In genomic region chr3:98323425-98323824, GRCh38 we compare ENCODE assay signal across 19 cellular contexts. TPM values are rescaled to one million over a fixed set of nuclear protein-coding genes. Genes with fewer than 3 reads are reported as not detected.
DNase-seq lines count a peak whose midpoint lies in the region; ATAC-seq, FAIRE-seq and TF ChIP-seq lines count a peak whose summit lies in the region.
"Had no signal": no experiment of that assay in that cellular context is flagged by ENCODE, and none has a peak within 500 bp of the region (broad histone marks: within the 10 kb centered on the region; RNA-seq: fewer than 3 reads in every experiment).

No MANE protein-coding gene starts in this region.

- H4K20me1 ChIP-seq in GM23338 (replicated peaks; ENCODE audit: insufficient read depth) (peaks cover 9% of the 10 kb centered on the region; the same call in 1 of the 2 replicates), PC-9 (ENCODE audit: insufficient read depth) (no peaks in the 10 kb centered on the region)
- H4K20me1 ChIP-seq: BLaER1 had no signal

- peaks cover 44% of the 10 kb centered on the region for H3K4me1 Mint-ChIP-seq in GM23338

- peaks cover 46% of the 10 kb centered on the region for H3K4me1 ChIP-seq in GM23338 (ENCODE audit: insufficient read depth)
- H3K4me1 ChIP-seq in HUES64 (ENCODE audit: insufficient read depth, low read length): peaks cover 28% of the 10 kb centered on the region
- no peaks in the 10 kb centered on the region for H3K4me1 ChIP-seq in PC-9 (replicated peaks; ENCODE audit: insufficient read depth)
- peaks cover 20% of the 10 kb centered on the region for H3K4me1 ChIP-seq in iPS-15b (ENCODE audit: control insufficient read depth, insufficient read depth, low read length)
- H3K4me1 ChIP-seq: BLaER1 had no signal

- intact Hi-C loops in PC-9 (cut with micrococcal nuclease; ENCODE audit: unreplicated experiment): loop anchor here (10.0 kb wide), 1 partner anchor 529 kb away; no protein-coding TSS in a partner anchor

- H3K36me3 ChIP-seq in GM23338 (ENCODE audit: insufficient read depth) (peaks cover 3% of the 10 kb centered on the region; the same call in 1 of the 2 replicates), HUES64 (ENCODE audit: insufficient read depth, low read length) (no peaks in the 10 kb centered on the region), PC-9 (ENCODE audit: low read depth) (no peaks in the 10 kb centered on the region), iPS-15b (ENCODE audit: control insufficient read depth, insufficient read depth, low read length) (peaks cover 2% of the 10 kb centered on the region)
- H3K36me3 ChIP-seq: BLaER1 had no signal

- BruUV-seq in PC-9 (replicated peaks; lab: Mats Ljungman, UMichigan): no TSS peak

- H3K27me3 Mint-ChIP-seq in GM23338 (ENCODE audit: insufficient read depth, low read depth, poor library complexity): peaks cover under 1% of the 10 kb centered on the region

- DNase-seq in GM23338 (ENCODE audit: low spot score) (no peak), PC-9 (no peak), NCI-H2196 (lab: John Stamatoyannopoulos, UW; ENCODE audit: unreplicated experiment) (no peak), HTR-8/SVneo (ENCODE audit: insufficient read length, low spot score) (no peak), inferior parietal cortex (ENCODE audit: extremely low spot score) (no peak)
- DNase-seq: 8988T; AML-193; Calu3; CD4-positive, CD25-positive, alpha-beta regulatory T cell; DMS 273 treated with DMSO at 0.1 percent for 48 hours; GOT3 had no signal

- CTCF ChIA-PET in PC-9 (lab: Charles Lee): no interaction called here

- TF ChIP-seq CTCF in GM23338 (conservative IDR thresholded peaks at IDR 0.05; ENCODE audit: low read depth in 2 of 2): no peak
- no peak for TF ChIP-seq CTCF in PC-9 (conservative IDR thresholded peaks at IDR 0.05)

- H3K4me3 Mint-ChIP-seq in GM23338: peak overlapping the region; percentile 59; the same call in 2 of the 3 replicates
- H3K4me3 Mint-ChIP-seq: CD4-positive, CD25-positive, alpha-beta regulatory T cell had no signal

- POLR2A ChIA-PET in PC-9 (lab: Charles Lee; ENCODE audit: unreplicated experiment): no interaction called here

- no peak overlapping the region for H3K27ac Mint-ChIP-seq in GM23338
- H3K27ac Mint-ChIP-seq: CD4-positive, CD25-positive, alpha-beta regulatory T cell had no signal

- ATAC-seq in GM23338 (no peak), HG03520 (IDR thresholded peaks at IDR 0.05; ENCODE audit: unreplicated experiment) (no peak)
- ATAC-seq: HCT116 had no signal

- H3K79me2 ChIP-seq in GM23338 (replicated peaks; ENCODE audit: insufficient read depth) (peaks cover 65% of the 10 kb centered on the region), PC-9 (ENCODE audit: low read depth) (no peaks in the 10 kb centered on the region)

- peaks cover 23% of the 10 kb centered on the region; the same call in 2 of the 3 replicates for H3K36me3 Mint-ChIP-seq in GM23338 (ENCODE audit: low read depth)
- H3K36me3 Mint-ChIP-seq: CD4-positive, CD25-positive, alpha-beta regulatory T cell had no signal

- no peak overlapping the region for H2AFZ ChIP-seq in GM23338
- 0 out of 2 replicates have a peak overlapping the region, but pooled peaks have one; percentile 0 for H2AFZ ChIP-seq in PC-9

- H3K27ac ChIP-seq in GM23338 (ENCODE audit: low read depth): no peak overlapping the region
- no peak overlapping the region for H3K27ac ChIP-seq in HUES64 (ENCODE audit: low read depth, low read length)
- no peak overlapping the region for H3K27ac ChIP-seq in PC-9
- H3K27ac ChIP-seq: BLaER1, HL-60 had no signal

- H3K9me3 Mint-ChIP-seq in GM23338: no peaks in the 10 kb centered on the region; the same call in 2 of the 3 replicates
- H3K9me3 Mint-ChIP-seq: CD4-positive, CD25-positive, alpha-beta regulatory T cell had no signal

- H3F3A ChIP-seq in GM23338 (replicated peaks; ENCODE audit: low read depth) (no peaks in the 10 kb centered on the region), PC-9 (ENCODE audit: insufficient read depth, low read depth) (no peaks in the 10 kb centered on the region)

- H3K27me3 ChIP-seq in GM23338 (ENCODE audit: insufficient read depth) (no peaks in the 10 kb centered on the region), HUES64 (ENCODE audit: insufficient read depth, low read length) (no peaks in the 10 kb centered on the region), PC-9 (ENCODE audit: insufficient read depth, low read depth) (no peaks in the 10 kb centered on the region), iPS-15b (ENCODE audit: control insufficient read depth, insufficient read depth, low read length) (no peaks in the 10 kb centered on the region)
- H3K27me3 ChIP-seq: BLaER1 had no signal

- no peak for FAIRE-seq in HTR-8/SVneo (lab: Jason Lieb, UNC)

- no peaks in the 10 kb centered on the region for H3K9me3 ChIP-seq in HUES64 (ENCODE audit: insufficient read depth, low read depth, low read length)
- H3K9me3 ChIP-seq in PC-9 (ENCODE audit: insufficient read depth, low read depth): no peaks in the 10 kb centered on the region
- no peaks in the 10 kb centered on the region for H3K9me3 ChIP-seq in iPS-15b (ENCODE audit: control insufficient read depth, insufficient read depth, low read length)
- H3K9me3 ChIP-seq: BLaER1 had no signal

- H3K9me2 ChIP-seq in GM23338 (ENCODE audit: insufficient read depth): no peaks in the 10 kb centered on the region
- H3K9me2 ChIP-seq in PC-9 (ENCODE audit: insufficient read depth): no peaks in the 10 kb centered on the region

- H3K4me3 ChIP-seq in GM23338 (peak overlapping the region; percentile 59), HUES64 (ENCODE audit: low read length) (peak overlapping the region; percentile 43), PC-9 (no peak overlapping the region), iPS-15b (ENCODE audit: low read depth, low read length) (peak overlapping the region; percentile 54)
- H3K4me3 ChIP-seq: BLaER1 had no signal

- H3K4me2 ChIP-seq in GM23338 (peak overlapping the region; percentile 78), PC-9 (no peak overlapping the region)
- H3K4me2 ChIP-seq: BLaER1 had no signal

- H3K9ac ChIP-seq in HUES64 (ENCODE audit: low read depth, low read length) (no peak overlapping the region), iPS-15b (ENCODE audit: low read depth, low read length) (no peak overlapping the region)
- H3K9ac ChIP-seq: BLaER1 had no signal

TF ChIP-seq in GM23338, 12 proteins besides CTCF, POLR2A, EP300 and RAD21 (continues in another document):
- no peak for TF ChIP-seq JUNB (IDR thresholded peaks at IDR 0.05; ENCODE audit: unreplicated experiment)
- TF ChIP-seq ZNF114 (CRISPR knock-in tag; IDR thresholded peaks at IDR 0.05): no peak
- no peak for TF ChIP-seq ETS1 (IDR thresholded peaks at IDR 0.05)
- TF ChIP-seq EZH2 (IDR thresholded peaks at IDR 0.05; ENCODE audit: low read depth, unreplicated experiment): no peak
- TF ChIP-seq NANOG (IDR thresholded peaks at IDR 0.05; ENCODE audit: borderline replicate concordance): no peak
- TF ChIP-seq POLR2AphosphoS5 (IDR thresholded peaks at IDR 0.05; ENCODE audit: low read depth): no peak
- no peak for TF ChIP-seq ZNF331 (CRISPR knock-in tag; IDR thresholded peaks at IDR 0.05; ENCODE audit: low read depth)
- TF ChIP-seq REST (IDR thresholded peaks at IDR 0.05; ENCODE audit: unreplicated experiment): no peak

RNA-seq across cellular contexts. Expression of gene OR5K4, which starts 30.2 kb away (rescaled TPM):
- not detected in 2 replicates for total RNA-seq in GM23338 (2014; rRNA removed; shearing (Covaris generic))
- not detected in 2 replicates for polyA plus RNA-seq in GM23338 (2016; fragmentation: Nextera tagmentation; extraction: Ambion mirVana)
- not detected for polyA plus RNA-seq in HUES64 (2013, experiment 1 of 2)
- not detected for polyA plus RNA-seq in HUES64 (2013, experiment 2 of 2)
- total RNA-seq in PC-9 (2021): not detected in 2 replicates
- total RNA-seq: Calu3; CD4-positive, CD25-positive, alpha-beta regulatory T cell; Daoy; HepG2 had no signal
- polyA plus RNA-seq: CD4-positive, CD25-positive, alpha-beta regulatory T cell; HepG2 had no signal

RNA-seq across cellular contexts. Expression of gene OR5H2, which starts 41.1 kb away (rescaled TPM):
- not detected in 2 replicates for total RNA-seq in GM23338 (2014; rRNA removed; shearing (Covaris generic))
- 0.56 and 1.1 TPM in 2 replicates for polyA plus RNA-seq in GM23338 (2016; fragmentation: Nextera tagmentation; extraction: Ambion mirVana)
- polyA plus RNA-seq in HUES64 (2013, experiment 1 of 2): not detected
- not detected for polyA plus RNA-seq in HUES64 (2013, experiment 2 of 2)
- not detected in 2 replicates for total RNA-seq in PC-9 (2021)
- total RNA-seq: Calu3; CD4-positive, CD25-positive, alpha-beta regulatory T cell; Daoy; HepG2 had no signal
- polyA plus RNA-seq: CD4-positive, CD25-positive, alpha-beta regulatory T cell; HepG2 had no signal

RNA-seq across cellular contexts. Expression of gene OR5H6, which starts 59.4 kb away (rescaled TPM):
- total RNA-seq in GM23338 (2014; rRNA removed; shearing (Covaris generic)): not detected in 2 replicates
- 0.37 and 0.38 TPM in 2 replicates for polyA plus RNA-seq in GM23338 (2016; fragmentation: Nextera tagmentation; extraction: Ambion mirVana)
- 0.20 TPM for polyA plus RNA-seq in HUES64 (2013, experiment 1 of 2)
- not detected for polyA plus RNA-seq in HUES64 (2013, experiment 2 of 2)
- total RNA-seq in PC-9 (2021): not detected in 2 replicates
- total RNA-seq: Calu3; CD4-positive, CD25-positive, alpha-beta regulatory T cell; Daoy; HepG2 had no signal
- polyA plus RNA-seq: CD4-positive, CD25-positive, alpha-beta regulatory T cell; HepG2 had no signal
